Comparison of ENCODE assay signal across 1 cellular context in the genomic region with DNA sequence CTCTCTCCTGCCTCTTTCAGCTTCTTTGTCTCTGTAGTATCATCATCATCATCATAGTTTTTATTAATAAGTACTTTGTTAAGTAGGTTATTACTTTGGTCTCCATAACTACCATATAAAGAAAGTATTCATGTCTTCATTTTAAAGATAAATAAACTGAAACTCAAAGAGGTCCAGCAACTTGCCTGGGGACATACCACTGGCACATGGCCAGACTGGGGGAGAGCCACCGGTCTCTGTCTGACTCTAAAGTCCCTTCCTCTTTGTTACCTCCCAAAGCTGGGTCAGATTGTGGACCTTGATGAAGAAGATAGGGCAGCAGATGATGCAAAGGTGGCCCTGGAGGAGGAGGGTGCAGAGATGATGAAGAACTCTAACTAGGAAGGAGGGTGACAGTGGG.
TF ChIP-seq lines count a peak whose summit lies in the region.

No MANE protein-coding gene starts in this region.

TF ChIP-seq in IMR-90, 13 proteins besides CTCF, POLR2A, EP300 and RAD21 (continued from another document):
- TF ChIP-seq, protein P1, sequence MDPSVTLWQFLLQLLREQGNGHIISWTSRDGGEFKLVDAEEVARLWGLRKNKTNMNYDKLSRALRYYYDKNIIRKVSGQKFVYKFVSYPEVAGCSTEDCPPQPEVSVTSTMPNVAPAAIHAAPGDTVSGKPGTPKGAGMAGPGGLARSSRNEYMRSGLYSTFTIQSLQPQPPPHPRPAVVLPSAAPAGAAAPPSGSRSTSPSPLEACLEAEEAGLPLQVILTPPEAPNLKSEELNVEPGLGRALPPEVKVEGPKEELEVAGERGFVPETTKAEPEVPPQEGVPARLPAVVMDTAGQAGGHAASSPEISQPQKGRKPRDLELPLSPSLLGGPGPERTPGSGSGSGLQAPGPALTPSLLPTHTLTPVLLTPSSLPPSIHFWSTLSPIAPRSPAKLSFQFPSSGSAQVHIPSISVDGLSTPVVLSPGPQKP (IDR thresholded peaks at IDR 0.05; ENCODE audit: borderline replicate concordance, low read depth, low read length) = no peak
- TF ChIP-seq CHD1 (IDR thresholded peaks at IDR 0.05; ENCODE audit: low read depth, low read length) (no peak), NFE2L2 (IDR thresholded peaks at IDR 0.05; ENCODE audit: low read depth, low read length) (no peak), MAFK (IDR thresholded peaks at IDR 0.05; ENCODE audit: low read depth, low read length) (no peak), RFX5 (IDR thresholded peaks at IDR 0.05; ENCODE audit: low read depth, low read length) (no peak), FOS (IDR thresholded peaks at IDR 0.05; ENCODE audit: low read depth, low read length) (no peak), MXI1 (IDR thresholded peaks at IDR 0.05; ENCODE audit: borderline replicate concordance, low read depth, low read length) (no peak)
